Comparison of ENCODE assay signal across 8 cellular contexts in the genomic region with DNA sequence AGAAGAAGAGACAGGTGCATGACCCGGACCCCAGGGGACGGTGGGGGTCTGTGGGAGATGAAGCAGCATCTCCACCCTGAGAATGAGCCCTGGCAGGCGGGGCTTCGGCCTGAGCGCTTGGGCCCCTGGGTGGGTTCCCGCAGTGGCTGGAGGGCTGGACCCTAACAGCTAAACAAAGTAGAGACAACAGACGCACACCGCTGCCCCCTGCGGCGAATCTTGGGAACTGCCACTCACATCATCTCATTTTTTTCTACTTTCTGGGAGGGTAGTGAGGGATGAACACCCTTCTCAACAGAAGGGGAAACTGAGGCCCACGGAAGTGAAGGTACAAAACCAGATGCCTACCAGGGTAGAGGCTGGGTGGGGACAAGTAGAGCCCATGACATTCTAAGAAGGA.
DNase-seq lines count a peak whose midpoint lies in the region; ATAC-seq, FAIRE-seq and TF ChIP-seq lines count a peak whose summit lies in the region.

No MANE protein-coding gene starts in this region.

- peak; percentile 75 for TF ChIP-seq CTCF in C4-2B (conservative IDR thresholded peaks at IDR 0.05)
- peak; percentile 65 for TF ChIP-seq CTCF in HL-60 (IDR thresholded peaks at IDR 0.05; ENCODE audit: insufficient read depth, low read length)
- peak; percentile 47 to 75 for TF ChIP-seq CTCF in right atrium auricular region (IDR thresholded peaks at IDR 0.05)

- H3K27me3 ChIP-seq in HL-60 (ENCODE audit: insufficient read depth, poor library complexity, severe bottlenecking), result no peaks in the 10 kb centered on the region
- H3K27me3 ChIP-seq in right atrium auricular region, result no peaks in the 10 kb centered on the region
- no peaks in the 10 kb centered on the region for H3K27me3 ChIP-seq in stomach smooth muscle (ENCODE audit: control insufficient read depth in 1 of 2, insufficient read depth in 2 of 2, low read length in 2 of 2)

- no peak overlapping the region for H3K9ac ChIP-seq in stomach smooth muscle (ENCODE audit: low read length in 2 of 2)

- peaks cover 39% of the 10 kb centered on the region for H3K36me3 ChIP-seq in right atrium auricular region
- peaks cover 11 to 12% of the 10 kb centered on the region in 2 donors for H3K36me3 ChIP-seq in stomach smooth muscle (ENCODE audit: control insufficient read depth in 2 of 2, insufficient read depth in 2 of 2, low read length in 2 of 2)

- H3K4me3 ChIP-seq in HL-60 (replicated peaks; ENCODE audit: insufficient read depth, low read length), result no peak overlapping the region
- H3K4me3 ChIP-seq in right atrium auricular region, result no peak overlapping the region
- H3K4me3 ChIP-seq in stomach smooth muscle (ENCODE audit: low read length in 2 of 2), result no peak overlapping the region

- H3K9me3 ChIP-seq in right atrium auricular region (no peaks in the 10 kb centered on the region), stomach smooth muscle (ENCODE audit: control insufficient read depth in 2 of 2, low read length in 2 of 2) (no peaks in the 10 kb centered on the region)

- H3K4me1 ChIP-seq in right atrium auricular region (peaks cover 0 to 74% of the 10 kb centered on the region in 2 donors), stomach smooth muscle (ENCODE audit: control insufficient read depth, insufficient read depth, low read length) (peaks cover 83% of the 10 kb centered on the region)

- no peak for FAIRE-seq in frontal cortex (lab: Jason Lieb, UNC)

- intact Hi-C loops in posterior vena cava (cut with DNase I), result no loop called here

- H3K27ac ChIP-seq in C4-2B (no peak overlapping the region), HL-60 (replicated peaks) (no peak overlapping the region), right atrium auricular region (peak overlapping the region; percentile 82 to 94), stomach smooth muscle (ENCODE audit: low read length) (peak overlapping the region; percentile 73)

- DNase-seq in HL-60 (ENCODE audit: low read depth in 1 of 2, low spot score in 1 of 2) (peak in 1 of 2 experiments; percentile 27), right atrium auricular region (ENCODE audit: low spot score) (no peak), posterior vena cava (ENCODE audit: low spot score) (no peak), frontal cortex (ENCODE audit: low spot score in 2 of 2) (no peak)
- peak; percentile 73 for DNase-seq in activated CD8-positive, alpha-beta memory T cell treated with anti-CD3 and anti-CD28 coated beads, Interleukin-2, amount 50 U/mL, for 48 hours

- ATAC-seq in HG02571 (IDR thresholded peaks at IDR 0.05; ENCODE audit: unreplicated experiment), result no peak

Comparison
In these comparisons a context has a peak if more than half of its experiments do, and no peak if none do; other contexts are left out.
1. H3K27ac ChIP-seq: peak in right atrium auricular region (2 of 2) and stomach smooth muscle (single experiment); none in C4-2B (single experiment) and HL-60 (single experiment).
2. Peak in every context shown above with its lines, with median percentiles within 50 percentile points of each other: CTCF ChIP-seq.